In the genomic region with DNA sequence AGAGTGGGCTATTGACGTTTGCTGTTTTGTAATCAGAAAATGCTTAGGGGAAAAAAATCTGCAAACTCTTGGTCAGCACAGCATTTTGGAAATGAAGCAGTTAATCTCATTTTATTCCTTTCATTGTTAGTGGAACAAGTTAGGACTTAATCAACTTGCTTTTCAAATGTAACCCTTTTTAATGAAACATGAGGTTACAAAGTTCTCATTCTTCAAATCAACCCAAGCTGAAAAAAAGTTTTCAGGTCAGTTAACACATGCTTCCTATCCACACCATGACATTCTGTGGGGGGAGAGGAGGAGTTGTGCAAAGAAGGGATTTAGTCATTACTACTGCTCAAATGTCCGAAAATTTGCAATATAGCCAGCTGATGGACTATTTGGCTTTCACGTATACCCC, we compare ENCODE assay signal across 31 cellular contexts.
DNase-seq lines count a peak whose midpoint lies in the region; ATAC-seq, FAIRE-seq and TF ChIP-seq lines count a peak whose summit lies in the region.
"Had no signal": no experiment of that assay in that cellular context is flagged by ENCODE, and none has a peak within 500 bp of the region (broad histone marks: within the 10 kb centered on the region; RNA-seq: fewer than 3 reads in every experiment).

No MANE protein-coding gene starts in this region.

- no peak overlapping the region for H3K4me3 Mint-ChIP-seq in astrocyte (ENCODE audit: unreplicated experiment)
- H3K4me3 Mint-ChIP-seq: CD4-positive, alpha-beta memory T cell; HFFc6; IgD-negative memory B cell had no signal

- H3K79me1 ChIP-seq in neuronal stem cell (ENCODE audit: low read depth, low read length), result no peaks in the 10 kb centered on the region

- H3K4me3 ChIP-seq in astrocyte (ENCODE audit: insufficient read depth, low read depth, low read length), result no peak overlapping the region
- H3K4me3 ChIP-seq in keratinocyte (ENCODE audit: control insufficient read depth in 2 of 3, extremely low read depth in 1 of 3, insufficient read depth in 2 of 3, low read depth in 1 of 3, low read length in 3 of 3), result no peak overlapping the region
- no peak overlapping the region for H3K4me3 ChIP-seq in neuronal stem cell (ENCODE audit: low read length in 2 of 2)
- H3K4me3 ChIP-seq: A549, HAP-1 had no signal

- H3K9me3 ChIP-seq in astrocyte (ENCODE audit: insufficient read depth, low read depth, low read length) (no peaks in the 10 kb centered on the region), keratinocyte (ENCODE audit: control insufficient read depth, low read depth, low read length) (no peaks in the 10 kb centered on the region), neuronal stem cell (replicated peaks in 1 of 2; ENCODE audit: control insufficient read depth in 2 of 2, insufficient read depth in 1 of 2, low read depth in 1 of 2, low read length in 2 of 2) (no peaks in the 10 kb centered on the region)
- H3K9me3 ChIP-seq: A549, Caco-2, HAP-1 had no signal

- H4K91ac ChIP-seq in neuronal stem cell (ENCODE audit: low read depth, low read length, poor library complexity), result no peak overlapping the region

- H3K4me2 ChIP-seq in astrocyte (ENCODE audit: low read length) (no peak overlapping the region), keratinocyte (ENCODE audit: control insufficient read depth, extremely low read depth, insufficient read depth, low read depth, low read length) (no peak overlapping the region), neuronal stem cell (ENCODE audit: insufficient read depth, low read length, poor library complexity, severe bottlenecking) (no peak overlapping the region)
- H3K4me2 ChIP-seq: A549, KMS-11 had no signal

- no CpG with 5 or more reads among the region's 3 CpGs for WGBS in neuronal stem cell (ENCODE audit: extremely low coverage in 2 of 2, insufficient read length in 2 of 2, insufficient replicate concordance in 1 of 2), 2 donors

- H3K4me1 Mint-ChIP-seq in astrocyte (ENCODE audit: low read depth, unreplicated experiment), result peaks cover 9% of the 10 kb centered on the region
- H3K4me1 Mint-ChIP-seq: CD4-positive, alpha-beta memory T cell; IgD-negative memory B cell had no signal

- H3K36me3 ChIP-seq in astrocyte (ENCODE audit: insufficient read depth, low read length) (no peaks in the 10 kb centered on the region), keratinocyte (ENCODE audit: control insufficient read depth in 2 of 2, extremely low read depth in 1 of 2, insufficient read depth in 2 of 2, low read length in 2 of 2) (no peaks in the 10 kb centered on the region), neuronal stem cell (replicated peaks in 1 of 2; ENCODE audit: control insufficient read depth in 2 of 2, insufficient read depth in 2 of 2, low read length in 2 of 2) (no peaks in the 10 kb centered on the region)
- H3K36me3 ChIP-seq: HAP-1 had no signal

- H2BK120ac ChIP-seq in neuronal stem cell (ENCODE audit: low read depth, low read length), result no peak overlapping the region

- no peak overlapping the region for H4K8ac ChIP-seq in neuronal stem cell (ENCODE audit: low read depth, low read length)

- H4K20me1 ChIP-seq in astrocyte (ENCODE audit: insufficient read depth, low read length) (no peaks in the 10 kb centered on the region), keratinocyte (ENCODE audit: control insufficient read depth, extremely low read depth, insufficient read depth, low read length) (no peaks in the 10 kb centered on the region)

- H2AFZ ChIP-seq in astrocyte (ENCODE audit: low read depth, low read length) (no peak overlapping the region), keratinocyte (ENCODE audit: control insufficient read depth, low read length) (no peak overlapping the region), neuronal stem cell (ENCODE audit: low read length) (no peak overlapping the region)

- no peak overlapping the region for H2BK5ac ChIP-seq in neuronal stem cell (ENCODE audit: low read length)

- no peaks in the 10 kb centered on the region for H3K9me3 Mint-ChIP-seq in astrocyte (ENCODE audit: unreplicated experiment)
- H3K9me3 Mint-ChIP-seq: HFFc6 had no signal

- H3K9ac ChIP-seq in astrocyte (ENCODE audit: low read length) (no peak overlapping the region), keratinocyte (ENCODE audit: control insufficient read depth, extremely low read depth, insufficient read depth, low read length) (no peak overlapping the region), neuronal stem cell (ENCODE audit: low read depth, low read length, poor library complexity) (no peak overlapping the region)
- H3K9ac ChIP-seq: KMS-11 had no signal

- no peaks in the 10 kb centered on the region for H3K79me2 ChIP-seq in astrocyte (ENCODE audit: insufficient read depth, low read length)
- no peaks in the 10 kb centered on the region for H3K79me2 ChIP-seq in keratinocyte (ENCODE audit: control insufficient read depth, insufficient read depth, low read length)

- no peaks in the 10 kb centered on the region for H3K36me3 Mint-ChIP-seq in astrocyte (ENCODE audit: low read depth, unreplicated experiment)
- H3K36me3 Mint-ChIP-seq: CD4-positive, alpha-beta memory T cell; IgD-negative memory B cell had no signal

- FAIRE-seq in astrocyte (lab: Jason Lieb, UNC) (no peak), keratinocyte (lab: Jason Lieb, UNC) (peak; percentile 5)
- FAIRE-seq: A549, GM18507 had no signal

- H3K27me3 ChIP-seq in astrocyte (ENCODE audit: insufficient read depth, low read length) (no peaks in the 10 kb centered on the region), keratinocyte (ENCODE audit: control insufficient read depth, extremely low read depth, insufficient read depth, low read length) (no peaks in the 10 kb centered on the region), neuronal stem cell (ENCODE audit: control insufficient read depth in 3 of 3, insufficient read depth in 3 of 3, low read depth in 1 of 3, low read length in 3 of 3) (peaks cover 0 to 6% (median 0%) of the 10 kb centered on the region in 3 experiments)

- peak; percentile 10 for DNase-seq in astrocyte (ENCODE audit: low read depth)
- DNase-seq in keratinocyte (ENCODE audit: low read depth, low spot score), result no peak
- no peak for DNase-seq in neuronal stem cell (ENCODE audit: low spot score)
- DNase-seq in NCI-H2081 treated with DMSO at 0.1 percent for 48 hours (lab: John Stamatoyannopoulos, UW), result no peak
- DNase-seq: AML-193; C1 segment of cervical spinal cord; Caco-2; CD4-positive, alpha-beta memory T cell; DMS 273 treated with DMSO at 0.1 percent for 48 hours; DMS79 treated with DMSO at 0.1 percent for 48 hours; GOT3; HFFc6; MM.1S; NCI-H1417; NCI-H1694; NCI-H2029 treated with DMSO at 0.1 percent for 48 hours; NCI-H2227 treated with DMSO at 0.1 percent for 48 hours; NCI-H510A; NCI-H69; SHP77 had no signal

- dilution Hi-C loops in keratinocyte (cut with MboI; ENCODE audit: extremely low pct_ligation_motif_present, low sequenced_read_pairs), result no loop called here

- H3K18ac ChIP-seq in neuronal stem cell (ENCODE audit: low read length), result no peak overlapping the region

- no peaks in the 10 kb centered on the region for H3K27me3 Mint-ChIP-seq in astrocyte (ENCODE audit: low read depth, unreplicated experiment)
- H3K27me3 Mint-ChIP-seq: CD4-positive, alpha-beta memory T cell had no signal

- H3K4me1 ChIP-seq in astrocyte (ENCODE audit: insufficient read depth, low read length) (peaks cover 8% of the 10 kb centered on the region), keratinocyte (ENCODE audit: control insufficient read depth, extremely low read depth, insufficient read depth, low read length) (peaks cover 23% of the 10 kb centered on the region), neuronal stem cell (ENCODE audit: control insufficient read depth in 2 of 2, insufficient read depth in 1 of 2, low read depth in 1 of 2, low read length in 2 of 2) (peaks cover 0 to 5% of the 10 kb centered on the region in 2 donors)
- H3K4me1 ChIP-seq: Caco-2, HAP-1 had no signal

- TF ChIP-seq CTCF in astrocyte (IDR thresholded peaks at IDR 0.05; ENCODE audit: insufficient read depth, low read depth, low read length) (no peak), keratinocyte (optimal IDR thresholded peaks at IDR 0.05 in 1 of 3, IDR thresholded peaks at IDR 0.05 in 1 of 3, conservative IDR thresholded peaks at IDR 0.05 in 1 of 3; ENCODE audit: extremely low read depth in 1 of 3, insufficient read depth in 2 of 3, low read length in 3 of 3) (no peak)

- H3K4ac ChIP-seq in neuronal stem cell (ENCODE audit: low read length), result no peak overlapping the region

- no peak overlapping the region for H3K27ac ChIP-seq in astrocyte (ENCODE audit: low read depth, low read length)
- no peak overlapping the region for H3K27ac ChIP-seq in keratinocyte (ENCODE audit: control insufficient read depth, insufficient read depth, low read length)
- H3K27ac ChIP-seq in neuronal stem cell (replicated peaks; ENCODE audit: low read length), result peak overlapping the region; percentile 10
- H3K27ac ChIP-seq: A549, HL-60, KMS-11, RWPE1 had no signal

- no peak overlapping the region for H2AK5ac ChIP-seq in neuronal stem cell (ENCODE audit: low read depth, low read length)

- ATAC-seq in HG02970 (IDR thresholded peaks at IDR 0.05; ENCODE audit: low FRiP score, unreplicated experiment) (no peak), HG03460 (IDR thresholded peaks at IDR 0.05; ENCODE audit: unreplicated experiment) (no peak), HG02759 (IDR thresholded peaks at IDR 0.05; ENCODE audit: unreplicated experiment) (no peak)
- ATAC-seq: A549, Panc1 had no signal

- H3K27ac Mint-ChIP-seq in astrocyte (ENCODE audit: unreplicated experiment), result no peak overlapping the region
- H3K27ac Mint-ChIP-seq: CD4-positive, alpha-beta memory T cell; HFFc6; IgD-negative memory B cell had no signal

- H3K14ac ChIP-seq in neuronal stem cell (ENCODE audit: low read length), result no peak overlapping the region

- no peak overlapping the region for H2BK12ac ChIP-seq in neuronal stem cell (ENCODE audit: low read length)

- H3K9me1 ChIP-seq in keratinocyte (ENCODE audit: control insufficient read depth, extremely low read depth, insufficient read depth, low read length), result no peaks in the 10 kb centered on the region

- H2BK15ac ChIP-seq in neuronal stem cell (ENCODE audit: low read length), result no peak overlapping the region

- H3K23ac ChIP-seq in neuronal stem cell (ENCODE audit: low read depth, low read length, poor library complexity), result no peak overlapping the region
